ENCODE assay signal across 9 cellular contexts in the genomic region with DNA sequence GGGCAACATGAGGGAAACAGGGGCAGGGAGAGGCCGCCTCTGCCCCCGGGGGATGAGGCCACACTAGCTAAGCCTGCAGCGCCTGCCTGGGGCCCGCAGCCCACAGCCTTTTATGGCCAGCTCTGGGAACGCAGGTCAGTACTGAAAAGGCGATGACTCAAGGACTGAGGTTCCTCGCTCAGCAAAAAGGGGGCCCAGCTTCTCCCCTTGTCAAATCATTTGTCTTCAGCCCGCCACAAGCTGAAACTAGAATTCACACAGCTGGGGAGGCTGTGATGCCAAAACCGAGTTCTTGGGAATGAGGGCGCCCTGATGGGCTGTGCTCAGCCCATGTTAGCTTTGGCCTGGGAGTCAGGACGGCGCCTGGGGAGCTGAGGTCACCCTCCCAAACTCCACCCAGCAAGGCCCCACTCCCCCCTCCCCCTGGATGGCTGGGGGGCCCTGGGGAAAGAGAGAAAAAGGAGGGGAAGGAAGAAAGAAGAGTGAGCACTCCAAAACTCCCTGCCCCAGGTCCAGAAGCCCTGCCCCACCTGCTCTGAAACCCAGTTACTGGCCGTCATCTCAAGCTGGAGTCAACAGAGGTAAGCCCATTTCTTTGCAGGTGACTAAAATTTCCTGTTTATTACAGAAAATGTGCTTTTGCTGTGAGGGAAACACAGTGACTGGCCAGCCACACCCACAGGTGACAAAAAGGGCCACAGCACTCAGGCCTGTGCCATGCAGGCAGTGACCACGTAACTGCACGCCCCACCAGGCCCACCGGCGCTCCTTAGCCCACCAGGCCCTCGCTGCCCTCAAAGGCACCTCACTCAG. TPM values are rescaled to one million over a fixed set of nuclear protein-coding genes. Genes with fewer than 3 reads are reported as not detected.
A peak's percentile ranks its signal among the peaks of the same experiment; 100 is the strongest.
DNase-seq lines count a peak whose midpoint lies in the region; ATAC-seq, FAIRE-seq and TF ChIP-seq lines count a peak whose summit lies in the region.
"Had no signal": no experiment of that assay in that cellular context is flagged by ENCODE, and none has a peak within 500 bp of the region (broad histone marks: within the 10 kb centered on the region; RNA-seq: fewer than 3 reads in every experiment).

No MANE protein-coding gene starts in this region.

- no peaks in the 10 kb centered on the region for H3K9me2 ChIP-seq in MM.1S (replicated peaks; ENCODE audit: insufficient read depth, low read length)

- H4K20me1 ChIP-seq in MM.1S (ENCODE audit: insufficient read depth, low read length): no peaks in the 10 kb centered on the region
- H4K20me1 ChIP-seq in astrocyte (ENCODE audit: insufficient read depth, low read length): peaks cover 64% of the 10 kb centered on the region

- no peak overlapping the region for H3K4me3 ChIP-seq in MM.1S (ENCODE audit: low read length)
- H3K4me3 ChIP-seq in astrocyte (ENCODE audit: insufficient read depth, low read depth, low read length): no peak overlapping the region

- H2AFZ ChIP-seq in MM.1S (ENCODE audit: low read length) (no peak overlapping the region), astrocyte (ENCODE audit: low read depth, low read length) (no peak overlapping the region)

- peak overlapping the region; percentile 98 for H3K27ac Mint-ChIP-seq in activated CD4-positive, alpha-beta T cell treated with anti-CD3 and anti-CD28 coated beads, Interleukin-2, amount 10 ng/mL, durations not matched to agents 7 days and 5 days
- no peak overlapping the region for H3K27ac Mint-ChIP-seq in astrocyte (ENCODE audit: unreplicated experiment)
- peak overlapping the region; percentile 96 for H3K27ac Mint-ChIP-seq in stimulated activated naive B cell treated with anti-CD40 and anti-IgM and Interleukin-4, amounts not matched to agents 10 μg/mL and 1 μg/mL and 100 μg/mL, for 72 hours

- H3K4me3 Mint-ChIP-seq in activated CD4-positive, alpha-beta T cell treated with anti-CD3 and anti-CD28 coated beads, Interleukin-2, amount 10 ng/mL, durations not matched to agents 7 days and 5 days: peak overlapping the region; percentile 48
- H3K4me3 Mint-ChIP-seq in astrocyte (ENCODE audit: unreplicated experiment): no peak overlapping the region
- peak overlapping the region; percentile 68 to 76 for H3K4me3 Mint-ChIP-seq in stimulated activated naive B cell treated with anti-CD40 and anti-IgM and Interleukin-4, amounts not matched to agents 10 μg/mL and 1 μg/mL and 100 μg/mL, for 72 hours

- no peaks in the 10 kb centered on the region for H3K9me3 ChIP-seq in MM.1S (replicated peaks; ENCODE audit: insufficient read depth, low read length)
- H3K9me3 ChIP-seq in astrocyte (ENCODE audit: insufficient read depth, low read depth, low read length): no peaks in the 10 kb centered on the region

- H3K9me3 Mint-ChIP-seq in activated CD4-positive, alpha-beta T cell treated with anti-CD3 and anti-CD28 coated beads, Interleukin-2, amount 10 ng/mL, durations not matched to agents 7 days and 5 days: no peaks in the 10 kb centered on the region
- H3K9me3 Mint-ChIP-seq in astrocyte (ENCODE audit: unreplicated experiment): peaks cover 2% of the 10 kb centered on the region
- peaks cover 0 to 2% of the 10 kb centered on the region in 2 donors for H3K9me3 Mint-ChIP-seq in stimulated activated naive B cell treated with anti-CD40 and anti-IgM and Interleukin-4, amounts not matched to agents 10 μg/mL and 1 μg/mL and 100 μg/mL, for 72 hours

- peaks cover 23% of the 10 kb centered on the region for H3F3A ChIP-seq in MM.1S (ENCODE audit: insufficient read depth, low read length)

- POLR2A ChIA-PET in activated CD4-positive, alpha-beta T cell treated with anti-CD3 and anti-CD28 coated beads, Interleukin-2, amount 10 ng/mL, durations not matched to agents 7 days and 5 days (lab: Charles Lee): interaction anchor here (0.9 kb wide), 1 partner anchor 13 kb away, joined by 4 read pairs; no protein-coding TSS in a partner anchor

- H3K27me3 ChIP-seq in MM.1S (replicated peaks; ENCODE audit: insufficient read depth, low read length) (no peaks in the 10 kb centered on the region), astrocyte (ENCODE audit: insufficient read depth, low read length) (no peaks in the 10 kb centered on the region)

- H3K4me1 ChIP-seq in MM.1S (ENCODE audit: low read length): peaks cover 42% of the 10 kb centered on the region
- peaks cover 61% of the 10 kb centered on the region for H3K4me1 ChIP-seq in astrocyte (ENCODE audit: insufficient read depth, low read length)

- peak; percentile 14 to 21 for ATAC-seq in stimulated activated naive B cell treated with anti-CD40 and anti-IgM and Interleukin-4, amounts not matched to agents 10 μg/mL and 1 μg/mL and 100 μg/mL, for 72 hours (replicated peaks)

- peaks cover 59% of the 10 kb centered on the region for H3K36me3 Mint-ChIP-seq in activated CD4-positive, alpha-beta T cell treated with anti-CD3 and anti-CD28 coated beads, Interleukin-2, amount 10 ng/mL, durations not matched to agents 7 days and 5 days (ENCODE audit: low read depth)
- peaks cover 10% of the 10 kb centered on the region for H3K36me3 Mint-ChIP-seq in astrocyte (ENCODE audit: low read depth, unreplicated experiment)
- H3K36me3 Mint-ChIP-seq in stimulated activated naive B cell treated with anti-CD40 and anti-IgM and Interleukin-4, amounts not matched to agents 10 μg/mL and 1 μg/mL and 100 μg/mL, for 72 hours: peaks cover 41 to 45% of the 10 kb centered on the region in 2 donors

- H3K79me2 ChIP-seq in MM.1S (ENCODE audit: low read length) (peaks cover 72% of the 10 kb centered on the region), astrocyte (ENCODE audit: insufficient read depth, low read length) (peaks cover 86% of the 10 kb centered on the region)

- H3K9ac ChIP-seq in MM.1S (ENCODE audit: low read length) (peak overlapping the region; percentile 37; the same call in 1 of the 2 replicates), astrocyte (ENCODE audit: low read length) (peak overlapping the region; percentile 79)

- peak overlapping the region; percentile 80 for H3K27ac ChIP-seq in MM.1S (ENCODE audit: low read length)
- H3K27ac ChIP-seq in astrocyte (ENCODE audit: low read depth, low read length): peak overlapping the region; percentile 95

- no peaks in the 10 kb centered on the region for H3K36me3 ChIP-seq in MM.1S (replicated peaks; ENCODE audit: insufficient read depth, low read length)
- peaks cover 2% of the 10 kb centered on the region for H3K36me3 ChIP-seq in astrocyte (ENCODE audit: insufficient read depth, low read length)

- TF ChIP-seq CTCF in MM.1S (IDR thresholded peaks at IDR 0.05; ENCODE audit: low read length) (no peak), astrocyte (IDR thresholded peaks at IDR 0.05; ENCODE audit: insufficient read depth, low read depth, low read length) (no peak)

- DNase-seq in activated CD4-positive, alpha-beta T cell treated with anti-CD3 and anti-CD28 coated beads, Interleukin-2, amount 10 ng/mL, durations not matched to agents 7 days and 5 days: no peak
- no peak for DNase-seq in activated CD4-positive, alpha-beta T cell treated with anti-CD3 and anti-CD28 coated beads for 4 hours
- DNase-seq in MM.1S: no peak
- peak; percentile 97 for DNase-seq in astrocyte (ENCODE audit: low read depth)
- DNase-seq in kidney tubule cell (ENCODE audit: low spot score): peak; percentile 56
- peak; percentile 49 for DNase-seq in stimulated activated naive B cell treated with anti-CD40 and anti-IgM and Interleukin-4, amounts not matched to agents 10 μg/mL and 1 μg/mL and 100 μg/mL, for 72 hours
- DNase-seq in NCI-H526 (lab: John Stamatoyannopoulos, UW): no peak
- no peak for DNase-seq in DMS79 (lab: John Stamatoyannopoulos, UW)
- DNase-seq: DND-41 had no signal

- no peak for FAIRE-seq in astrocyte (lab: Jason Lieb, UNC)

- H3K27me3 Mint-ChIP-seq in activated CD4-positive, alpha-beta T cell treated with anti-CD3 and anti-CD28 coated beads, Interleukin-2, amount 10 ng/mL, durations not matched to agents 7 days and 5 days: no peaks in the 10 kb centered on the region
- no peaks in the 10 kb centered on the region for H3K27me3 Mint-ChIP-seq in astrocyte (ENCODE audit: low read depth, unreplicated experiment)
- H3K27me3 Mint-ChIP-seq in stimulated activated naive B cell treated with anti-CD40 and anti-IgM and Interleukin-4, amounts not matched to agents 10 μg/mL and 1 μg/mL and 100 μg/mL, for 72 hours: no peaks in the 10 kb centered on the region

- H3K4me2 ChIP-seq in MM.1S (ENCODE audit: low read depth, low read length) (peak overlapping the region; percentile 57; the same call in 1 of the 2 replicates), astrocyte (ENCODE audit: low read length) (peak overlapping the region; percentile 71)

- peaks cover 92% of the 10 kb centered on the region for H3K4me1 Mint-ChIP-seq in activated CD4-positive, alpha-beta T cell treated with anti-CD3 and anti-CD28 coated beads, Interleukin-2, amount 10 ng/mL, durations not matched to agents 7 days and 5 days
- H3K4me1 Mint-ChIP-seq in astrocyte (ENCODE audit: low read depth, unreplicated experiment): peaks cover 50% of the 10 kb centered on the region
- peaks cover 65 to 94% of the 10 kb centered on the region in 2 donors for H3K4me1 Mint-ChIP-seq in stimulated activated naive B cell treated with anti-CD40 and anti-IgM and Interleukin-4, amounts not matched to agents 10 μg/mL and 1 μg/mL and 100 μg/mL, for 72 hours

- CTCF ChIA-PET in activated CD4-positive, alpha-beta T cell treated with anti-CD3 and anti-CD28 coated beads, Interleukin-2, amount 10 ng/mL, durations not matched to agents 7 days and 5 days (lab: Charles Lee): interaction anchor here (0.6 to 32.1 kb wide), 5 partner anchors 16 to 847 kb away, joined by 3 to 732 read pairs (median 3); partner anchors contain the start of genes CDC42BPG and EHD1

RNA-seq across cellular contexts. Expression of gene EHD1, which starts 13.7 kb away (rescaled TPM):
- 100 to 1,000 TPM; 131 to 149 TPM for total RNA-seq in activated CD4-positive, alpha-beta T cell treated with anti-CD3 and anti-CD28 coated beads, Interleukin-2, amount 10 ng/mL, durations not matched to agents 7 days and 5 days
- total RNA-seq in astrocyte: 182 and 201 TPM in 2 replicates

RNA-seq across cellular contexts. Expression of gene CDC42BPG, which starts 20.2 kb away (rescaled TPM):
- total RNA-seq in activated CD4-positive, alpha-beta T cell treated with anti-CD3 and anti-CD28 coated beads, Interleukin-2, amount 10 ng/mL, durations not matched to agents 7 days and 5 days: 1 to 10 TPM in 1 of 2 experiments, under 1 TPM in 1; 0.42 to 1.3 TPM
- total RNA-seq in astrocyte: 2.0 and 4.6 TPM in 2 replicates

RNA-seq across cellular contexts. Expression of gene ATG2A, which starts 52.3 kb away (rescaled TPM):
- 10 to 100 TPM; 23.0 to 25.7 TPM for total RNA-seq in activated CD4-positive, alpha-beta T cell treated with anti-CD3 and anti-CD28 coated beads, Interleukin-2, amount 10 ng/mL, durations not matched to agents 7 days and 5 days
- 21.4 and 21.8 TPM in 2 replicates for total RNA-seq in astrocyte

RNA-seq across cellular contexts. Expression of gene MEN1, which starts 54.3 kb away (rescaled TPM):
- 10 to 100 TPM; 35.1 to 38.7 TPM for total RNA-seq in activated CD4-positive, alpha-beta T cell treated with anti-CD3 and anti-CD28 coated beads, Interleukin-2, amount 10 ng/mL, durations not matched to agents 7 days and 5 days
- total RNA-seq in astrocyte: 26.0 and 27.5 TPM in 2 replicates

RNA-seq across cellular contexts. Expression of gene PPP2R5B, which starts 59.8 kb away (rescaled TPM):
- 10 to 100 TPM; 12.0 to 13.7 TPM for total RNA-seq in activated CD4-positive, alpha-beta T cell treated with anti-CD3 and anti-CD28 coated beads, Interleukin-2, amount 10 ng/mL, durations not matched to agents 7 days and 5 days
- total RNA-seq in astrocyte: 22.5 and 24.1 TPM in 2 replicates

Comparison
In these comparisons a context has a peak if more than half of its experiments do, and no peak if none do; other contexts are left out.
1. DNase-seq: peak in astrocyte (single experiment), kidney tubule cell (single experiment) and stimulated activated naive B cell treated with anti-CD40 and anti-IgM and Interleukin-4, amounts not matched to agents 10 μg/mL and 1 μg/mL and 100 μg/mL, for 72 hours (single experiment); none in activated CD4-positive, alpha-beta T cell treated with anti-CD3 and anti-CD28 coated beads, Interleukin-2, amount 10 ng/mL, durations not matched to agents 7 days and 5 days (single experiment), activated CD4-positive, alpha-beta T cell treated with anti-CD3 and anti-CD28 coated beads for 4 hours (0 of 2), MM.1S (single experiment), NCI-H526 (0 of 2) and DMS79 (single experiment).